ENCODE assay signal across 8 cellular contexts in genomic region chr11:65558002-65558784, GRCh38. TPM values are rescaled to one million over a fixed set of nuclear protein-coding genes. Genes with fewer than 3 reads are reported as not detected.
A peak's percentile ranks its signal among the peaks of the same experiment; 100 is the strongest.
DNase-seq lines count a peak whose midpoint lies in the region; ATAC-seq, FAIRE-seq and TF ChIP-seq lines count a peak whose summit lies in the region.

Gene LTBP3, minus strand, starts transcription at chr11:65558359. Its CDS starts 400 bp downstream, at chr11:65557959.

- no peaks in the 10 kb centered on the region for H3K27me3 ChIP-seq in endothelial cell of umbilical vein (ENCODE audit: control insufficient read depth in 2 of 2, insufficient read depth in 2 of 2, low read length in 2 of 2)
- H3K27me3 ChIP-seq in subcutaneous abdominal adipose tissue (ENCODE audit: control insufficient read depth in 5 of 5, insufficient read depth in 4 of 5, low read length in 5 of 5) = no peaks in the 10 kb centered on the region

- peak within 1 kb of the TSS; percentile 90 for H3K27ac Mint-ChIP-seq in activated CD8-positive, alpha-beta T cell treated with anti-CD3 and anti-CD28 coated beads for 36 hours

- H3K27me3 Mint-ChIP-seq in activated CD8-positive, alpha-beta T cell treated with anti-CD3 and anti-CD28 coated beads for 36 hours = no peaks in the 10 kb centered on the region

- peaks cover 60% of the 10 kb centered on the region for H3K4me1 ChIP-seq in endothelial cell of umbilical vein (ENCODE audit: control insufficient read depth, extremely low read depth, insufficient read depth, low read length)
- H3K4me1 ChIP-seq in subcutaneous abdominal adipose tissue (ENCODE audit: control insufficient read depth in 5 of 5, insufficient read depth in 5 of 5, low read length in 5 of 5) = peaks cover 7 to 59% (median 56%) of the 10 kb centered on the region in 5 donors

- TF ChIP-seq CTCF in activated CD8-positive, alpha-beta T cell treated with anti-CD3 and anti-CD28 coated beads for 36 hours (IDR thresholded peaks at IDR 0.05) = no peak
- no peak for TF ChIP-seq CTCF in endothelial cell of umbilical vein (IDR thresholded peaks at IDR 0.05; ENCODE audit: extremely low read depth in 1 of 2, insufficient read depth in 1 of 2, low read depth in 1 of 2, low read length in 2 of 2)

- H3K27ac ChIP-seq in endothelial cell of umbilical vein (ENCODE audit: insufficient read depth, low read depth, low read length) (peak within 1 kb of the TSS; percentile 78), subcutaneous abdominal adipose tissue (ENCODE audit: low read depth, low read length) (peak within 1 kb of the TSS; percentile 85)

- no peak within 1 kb of the TSS for H2AFZ ChIP-seq in endothelial cell of umbilical vein (ENCODE audit: low read depth, low read length)

- no peaks in the 10 kb centered on the region for H4K20me1 ChIP-seq in endothelial cell of umbilical vein (replicated peaks; ENCODE audit: control insufficient read depth, extremely low read depth, insufficient read depth, low read length)

- H3K9me1 ChIP-seq in endothelial cell of umbilical vein (replicated peaks; ENCODE audit: control insufficient read depth, extremely low read depth, insufficient read depth, low read length) = no peaks in the 10 kb centered on the region

- H3K4me2 ChIP-seq in endothelial cell of umbilical vein (ENCODE audit: insufficient read depth, low read length) = peak within 1 kb of the TSS; percentile 68

- POLR2A ChIA-PET in activated CD8-positive, alpha-beta T cell treated with anti-CD3 and anti-CD28 coated beads for 36 hours (lab: Charles Lee) = interaction anchor here (0.9 to 4.1 kb wide), 9 partner anchors 11 to 140 kb away, joined by 3 to 19 read pairs (median 4); partner anchors contain the start of genes FAM89B, MALAT1, NEAT1 and ZNRD2
- POLR2A ChIA-PET in endothelial cell of umbilical vein (lab: Charles Lee) = interaction anchor here (1.3 kb wide), 1 partner anchor 18 kb away, joined by 3 read pairs; no protein-coding TSS in a partner anchor

- intact Hi-C loops in activated CD8-positive, alpha-beta T cell treated with anti-CD3 and anti-CD28 coated beads for 36 hours (cut with micrococcal nuclease) = no loop called here
- intact Hi-C loops in endothelial cell of umbilical vein (cut with micrococcal nuclease) = loop anchor here (1.0 kb wide), 1 partner anchor 16 kb away; no protein-coding TSS in a partner anchor

- FAIRE-seq in endothelial cell of umbilical vein (lab: Jason Lieb, UNC) = peak; percentile 91

- peak; percentile 36 to 55 for DNase-seq in NCI-H2081 (lab: John Stamatoyannopoulos, UW)
- no peak for DNase-seq in NCI-H2081 treated with DMSO at 0.1 percent for 48 hours (lab: John Stamatoyannopoulos, UW)
- DNase-seq in NCI-H128 (lab: John Stamatoyannopoulos, UW; ENCODE audit: unreplicated experiment) = peak; percentile 48
- DNase-seq in activated CD8-positive, alpha-beta T cell treated with anti-CD3 and anti-CD28 coated beads for 36 hours = peak; percentile 63
- peak; percentile 84 for DNase-seq in endothelial cell of umbilical vein (ENCODE audit: low read depth, low spot score)
- DNase-seq in medulla oblongata (ENCODE audit: extremely low spot score) = peak; percentile 92

- dilution Hi-C loops in endothelial cell of umbilical vein (cut with MboI; ENCODE audit: extremely low pct_ligation_motif_present, low sequenced_read_pairs) = no loop called here

- H3K36me3 ChIP-seq in endothelial cell of umbilical vein (ENCODE audit: control insufficient read depth in 2 of 2, extremely low read depth in 1 of 2, insufficient read depth in 2 of 2, low read length in 2 of 2) = no peaks in the 10 kb centered on the region
- H3K36me3 ChIP-seq in subcutaneous abdominal adipose tissue (ENCODE audit: control insufficient read depth in 5 of 5, insufficient read depth in 5 of 5, low read length in 5 of 5) = no peaks in the 10 kb centered on the region

- CTCF ChIA-PET in activated CD8-positive, alpha-beta T cell treated with anti-CD3 and anti-CD28 coated beads for 36 hours (lab: Charles Lee) = interaction anchor here (0.9 to 6.0 kb wide), 6 partner anchors 7 to 18 kb away, joined by 3 to 34 read pairs (median 5); partner anchors contain the start of genes FAM89B and ZNRD2
- CTCF ChIA-PET in endothelial cell of umbilical vein (lab: Charles Lee) = interaction anchor here (1.5 to 4.3 kb wide), 5 partner anchors 9 to 30 kb away, joined by 5 to 54 read pairs (median 17); partner anchors contain the start of genes FAM89B and ZNRD2

- peak; percentile 62 for TF ChIP-seq POLR2A in endothelial cell of umbilical vein (IDR thresholded peaks at IDR 0.05; ENCODE audit: low read depth, low read length)

- no peaks in the 10 kb centered on the region for H3K9me3 ChIP-seq in endothelial cell of umbilical vein (replicated peaks; ENCODE audit: control insufficient read depth, insufficient read depth, low read length)
- no peaks in the 10 kb centered on the region for H3K9me3 ChIP-seq in subcutaneous abdominal adipose tissue (ENCODE audit: control insufficient read depth in 5 of 5, low read length in 5 of 5)

- H3K9ac ChIP-seq in endothelial cell of umbilical vein (replicated peaks; ENCODE audit: extremely low read depth, insufficient read depth, low read length) (peak within 1 kb of the TSS; percentile 61), subcutaneous abdominal adipose tissue (ENCODE audit: low read length in 5 of 5) (peak within 1 kb of the TSS in 4 of 5 donors; percentile 72 to 84 (median 76))

- no peaks in the 10 kb centered on the region for H3K9me3 Mint-ChIP-seq in activated CD8-positive, alpha-beta T cell treated with anti-CD3 and anti-CD28 coated beads for 36 hours

- H3K4me3 ChIP-seq in endothelial cell of umbilical vein (replicated peaks in 1 of 3; ENCODE audit: insufficient read depth in 1 of 3, low read depth in 1 of 3, low read length in 3 of 3) (peak within 1 kb of the TSS; percentile 25 to 52 (median 48)), subcutaneous abdominal adipose tissue (ENCODE audit: low read depth in 1 of 5, low read length in 5 of 5) (peak within 1 kb of the TSS; percentile 57 to 65 (median 61))

- peaks cover 60% of the 10 kb centered on the region for H3K4me1 Mint-ChIP-seq in activated CD8-positive, alpha-beta T cell treated with anti-CD3 and anti-CD28 coated beads for 36 hours (ENCODE audit: low read depth)

- H3K79me2 ChIP-seq in endothelial cell of umbilical vein (ENCODE audit: control insufficient read depth, insufficient read depth, low read length) = peaks cover 22% of the 10 kb centered on the region

- peak; percentile 24 for ATAC-seq in activated CD8-positive, alpha-beta T cell treated with anti-CD3 and anti-CD28 coated beads for 36 hours
- ATAC-seq in GM18873 (IDR thresholded peaks at IDR 0.05; ENCODE audit: low FRiP score, unreplicated experiment) = no peak

- H3K36me3 Mint-ChIP-seq in activated CD8-positive, alpha-beta T cell treated with anti-CD3 and anti-CD28 coated beads for 36 hours (ENCODE audit: low read depth) = no peaks in the 10 kb centered on the region

- peak within 1 kb of the TSS; percentile 87 for H3K4me3 Mint-ChIP-seq in activated CD8-positive, alpha-beta T cell treated with anti-CD3 and anti-CD28 coated beads for 36 hours

- BruUV-seq in endothelial cell of umbilical vein (replicated peaks; lab: Mats Ljungman, UMichigan) = no TSS peak

TF ChIP-seq in endothelial cell of umbilical vein, 7 proteins besides CTCF, POLR2A, EP300 and RAD21:
- TF ChIP-seq GATA2 (IDR thresholded peaks at IDR 0.05; ENCODE audit: insufficient read depth, insufficient read length, low read depth, low read length) (no peak), JUN (IDR thresholded peaks at IDR 0.05; ENCODE audit: borderline replicate concordance, insufficient read depth, insufficient read length, low read depth) (no peak), POLR2AphosphoS5 (IDR thresholded peaks at IDR 0.05; ENCODE audit: insufficient read depth, low read depth, low read length) (peak; percentile 85)

RNA-seq across cellular contexts. Expression of gene LTBP3, which starts in this region (rescaled TPM):
- total RNA-seq in activated CD8-positive, alpha-beta T cell treated with anti-CD3 and anti-CD28 coated beads for 36 hours = 10 to 100 TPM; 55.4 to 56.0 TPM
- total RNA-seq in endothelial cell of umbilical vein = 120 and 121 TPM in 2 replicates
- polyA plus RNA-seq in endothelial cell of umbilical vein = 209 and 225 TPM in 2 replicates
- 92.6 and 135 TPM in 2 replicates for polyA plus RNA-seq in endothelial cell of umbilical vein (2011; cell fraction: cytosol; rRNA removed)
- 799 and 904 TPM in 2 replicates for polyA plus RNA-seq in endothelial cell of umbilical vein (2011; cell fraction: nucleus; rRNA removed)
- 108 and 232 TPM in 2 replicates for polyA plus RNA-seq in endothelial cell of umbilical vein (2012)
- 44.1 and 70.6 TPM in 2 replicates for polyA minus RNA-seq in endothelial cell of umbilical vein
- polyA minus RNA-seq in endothelial cell of umbilical vein (2011; cell fraction: cytosol; rRNA and poly(A)+ RNA removed) = 8.5 TPM
- 104 and 152 TPM in 2 replicates for polyA minus RNA-seq in endothelial cell of umbilical vein (2011; cell fraction: nucleus; rRNA and poly(A)+ RNA removed)
